In genomic region chr14:104282332-104283196, GRCh38 we compare ENCODE assay signal across 13 cellular contexts.
A peak's percentile ranks its signal among the peaks of the same experiment; 100 is the strongest.
DNase-seq lines count a peak whose midpoint lies in the region; ATAC-seq and TF ChIP-seq lines count a peak whose summit lies in the region.
"Had no signal": no experiment of that assay in that cellular context is flagged by ENCODE, and none has a peak within 500 bp of the region (broad histone marks: within the 10 kb centered on the region; RNA-seq: fewer than 3 reads in every experiment).

No MANE protein-coding gene starts in this region.

- no peak for TF ChIP-seq POLR2A in adrenal gland (IDR thresholded peaks at IDR 0.05)

- WGBS in heart right ventricle, 2 donors, result 83 to 87% methylated on average over 26 of the region's 26 CpGs
- 63 to 82% (median 73%) methylated on average over 17 to 26 of the region's 26 CpGs for WGBS in adrenal gland, 4 donors

- intact Hi-C loops in Right ventricle myocardium superior (cut with DNase I), result no loop called here
- intact Hi-C loops in heart right ventricle (cut with DNase I), result no loop called here
- intact Hi-C loops in adrenal gland (cut with DNase I), result no loop called here
- intact Hi-C loops in lower lobe of right lung (cut with DNase I), result no loop called here

- H3K9me3 ChIP-seq in heart right ventricle (no peaks in the 10 kb centered on the region), adrenal gland (replicated peaks in 1 of 3) (no peaks in the 10 kb centered on the region), lower lobe of right lung (no peaks in the 10 kb centered on the region)

- H3K36me3 ChIP-seq in heart right ventricle, result no peaks in the 10 kb centered on the region
- H3K36me3 ChIP-seq in adrenal gland (replicated peaks in 1 of 2), result no peaks in the 10 kb centered on the region
- H3K36me3 ChIP-seq in lower lobe of right lung, result no peaks in the 10 kb centered on the region

- no peak overlapping the region for H3K4me3 ChIP-seq in heart right ventricle
- no peak overlapping the region for H3K4me3 ChIP-seq in adrenal gland
- H3K4me3 ChIP-seq in lower lobe of right lung, result no peak overlapping the region

- peak; percentile 23 for ATAC-seq in Right ventricle myocardium superior (ENCODE audit: poor library complexity)
- no peak for ATAC-seq in heart right ventricle
- no peak for ATAC-seq in lower lobe of right lung
- ATAC-seq in HG03460 (IDR thresholded peaks at IDR 0.05; ENCODE audit: unreplicated experiment), result no peak

- H3K27me3 ChIP-seq in heart right ventricle, result peaks cover 0 to 5% (median 0%) of the 10 kb centered on the region in 7 donors
- H3K27me3 ChIP-seq in adrenal gland, result no peaks in the 10 kb centered on the region
- peaks cover 4% of the 10 kb centered on the region for H3K27me3 ChIP-seq in lower lobe of right lung (ENCODE audit: low read depth)

- H3K27ac ChIP-seq in heart right ventricle, result no peak overlapping the region
- no peak overlapping the region for H3K27ac ChIP-seq in adrenal gland
- H3K27ac ChIP-seq in lower lobe of right lung, result no peak overlapping the region

- DNase-seq in Right ventricle myocardium superior (peak; percentile 24), heart right ventricle (no peak), adrenal gland (peak in 6 of 7 donors; percentile 14 to 66 (median 26)), lower lobe of right lung (peak; percentile 8), NCI-H526 (lab: John Stamatoyannopoulos, UW) (no peak), dermis blood vessel endothelial cell (no peak), AG08395 (ENCODE audit: low spot score) (no peak)
- DNase-seq: activated T-cell treated with anti-CD3 and anti-CD28 coated beads, Interleukin-2, amount 50 U/mL, for 1 hour; EL; foreskin fibroblast; GOT3; NCI-H526 treated with DMSO at 0.1 percent for 48 hours had no signal

- no peak for TF ChIP-seq CTCF in heart right ventricle (IDR thresholded peaks at IDR 0.05)
- no peak for TF ChIP-seq CTCF in adrenal gland (IDR thresholded peaks at IDR 0.05)
- no peak for TF ChIP-seq CTCF in lower lobe of right lung (IDR thresholded peaks at IDR 0.05)

- no peaks in the 10 kb centered on the region for H3K4me1 ChIP-seq in heart right ventricle
- H3K4me1 ChIP-seq in adrenal gland (replicated peaks in 1 of 2), result no peaks in the 10 kb centered on the region
- H3K4me1 ChIP-seq in lower lobe of right lung, result no peaks in the 10 kb centered on the region

Comparison
In these comparisons a context has a peak if more than half of its experiments do, and no peak if none do; other contexts are left out.
1. DNase-seq: peak in Right ventricle myocardium superior (single experiment), adrenal gland (6 of 7) and lower lobe of right lung (single experiment); none in heart right ventricle (0 of 2), NCI-H526 (0 of 2), dermis blood vessel endothelial cell (single experiment) and AG08395 (single experiment).